In the genomic region with DNA sequence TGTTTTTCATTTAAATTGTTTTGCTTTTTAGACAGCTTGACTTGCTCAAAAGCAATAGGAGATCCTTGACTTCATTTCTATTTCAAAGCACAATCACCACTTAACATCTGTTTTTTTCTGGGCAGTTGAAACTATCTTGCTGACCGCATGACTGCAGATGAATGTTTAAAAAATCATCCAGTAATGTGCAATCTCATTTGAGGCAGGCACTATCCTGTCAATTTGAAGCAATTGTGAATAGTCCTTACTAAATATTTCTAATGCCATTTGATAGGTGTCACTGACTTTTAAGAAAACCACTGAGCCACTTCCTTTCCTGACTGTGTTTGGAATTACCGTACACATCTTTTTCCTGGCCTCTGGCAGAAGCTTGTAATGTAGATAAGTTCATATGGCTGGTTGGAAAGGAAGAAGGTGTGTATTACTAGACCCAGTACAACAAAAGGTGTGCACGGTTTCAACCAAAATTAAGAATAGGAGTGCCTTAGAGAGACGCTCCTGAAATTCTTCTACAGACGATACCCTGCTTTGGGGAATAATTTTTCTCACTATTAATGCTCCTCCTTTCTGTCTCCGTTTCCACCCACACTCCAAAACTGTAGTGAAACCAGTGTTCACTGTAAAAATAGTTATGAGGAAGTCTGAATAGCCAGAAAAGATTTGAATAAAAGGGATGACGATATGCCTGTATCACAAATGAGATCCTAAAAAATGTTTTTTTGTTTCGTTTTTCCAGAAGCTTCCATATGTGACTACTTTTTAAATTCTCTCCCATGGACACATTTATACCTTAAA, we compare ENCODE assay signal across 12 cellular contexts.
DNase-seq lines count a peak whose midpoint lies in the region; ATAC-seq and TF ChIP-seq lines count a peak whose summit lies in the region.
"Had no signal": no experiment of that assay in that cellular context is flagged by ENCODE, and none has a peak within 500 bp of the region (broad histone marks: within the 10 kb centered on the region; RNA-seq: fewer than 3 reads in every experiment).

No MANE protein-coding gene starts in this region.

- DNase-seq in H4 (ENCODE audit: low spot score) (peak; percentile 65), RWPE1 (ENCODE audit: low spot score) (peak; percentile 84), erythroblast (lab: John Stamatoyannopoulos, UW) (peak; percentile 54 to 80), smooth muscle cell of the brain vasculature (ENCODE audit: low read depth, low spot score) (peak; percentile 7)
- DNase-seq in NK-92 treated with Interleukin-12 subunit alpha and Interleukin-12 subunit beta, amount 100 ng/mL, for 24 hours (lab: John Stamatoyannopoulos, UW) = no peak
- DNase-seq: activated T-cell treated with anti-CD3 and anti-CD28 coated beads, Interleukin-2, amount 50 U/mL, for 24 hours; cerebellar nuclear complex; hypothalamus; mucosa of descending colon; NCI-H1436 had no signal

- no peak for ATAC-seq in GM18505 (IDR thresholded peaks at IDR 0.05; ENCODE audit: unreplicated experiment)
- ATAC-seq in HG02642 (IDR thresholded peaks at IDR 0.05; ENCODE audit: poor library complexity, unreplicated experiment) = no peak
- ATAC-seq: mucosa of descending colon had no signal

- no peak for TF ChIP-seq POLR2A in erythroblast (IDR thresholded peaks at IDR 0.05; ENCODE audit: low read length)
- no peak for TF ChIP-seq POLR2A in GM18505 (IDR thresholded peaks at IDR 0.05; ENCODE audit: borderline replicate concordance, extremely low read depth, insufficient read depth, insufficient read length)

- POLR2A ChIA-PET in RWPE1 (lab: Yijun Ruan, JAX; ENCODE audit: low non-redundant PET) = no interaction called here

- no peak for TF ChIP-seq CTCF in RWPE1 (conservative IDR thresholded peaks at IDR 0.05; ENCODE audit: low read depth)

- CTCF ChIA-PET in RWPE1 (lab: Yijun Ruan, JAX) = interaction anchor here (0.6 to 0.8 kb wide), 3 partner anchors 30 to 958 kb away, joined by 3 to 5 read pairs (median 4); no protein-coding TSS in a partner anchor

- no peak overlapping the region for H3K27ac ChIP-seq in RWPE1
